13 cellular contexts compared by ENCODE assay signal in genomic region chr22:45538284-45538683, GRCh38. TPM values are rescaled to one million over a fixed set of nuclear protein-coding genes. Genes with fewer than 3 reads are reported as not detected.
DNase-seq lines count a peak whose midpoint lies in the region; ATAC-seq and TF ChIP-seq lines count a peak whose summit lies in the region.
"Had no signal": no experiment of that assay in that cellular context is flagged by ENCODE, and none has a peak within 500 bp of the region (broad histone marks: within the 10 kb centered on the region; RNA-seq: fewer than 3 reads in every experiment).

No MANE protein-coding gene starts in this region.

- H3K36me3 ChIP-seq in left ventricle myocardium inferior (peaks cover 11% of the 10 kb centered on the region), vagina (peaks cover 0 to 33% of the 10 kb centered on the region in 2 donors)

- intact Hi-C loops in left ventricle myocardium inferior (cut with micrococcal nuclease) (no loop called here), Right ventricle myocardium inferior (cut with DNase I) (no loop called here), vagina (cut with DNase I) (loop anchor here (5.0 kb wide), 1 partner anchor 91 kb away; no protein-coding TSS in a partner anchor)

- H3K36me3 Mint-ChIP-seq in nephron (ENCODE audit: low read depth): peaks cover 60% of the 10 kb centered on the region

- peaks cover 5% of the 10 kb centered on the region for H3K27me3 ChIP-seq in left ventricle myocardium inferior (ENCODE audit: low read depth)
- H3K27me3 ChIP-seq in vagina: no peaks in the 10 kb centered on the region

- peak overlapping the region; percentile 57 for H3K27ac ChIP-seq in left ventricle myocardium inferior (replicated peaks)
- peak overlapping the region; percentile 81 for H3K27ac ChIP-seq in cingulate gyrus (ENCODE audit: low read depth, low read length)
- H3K27ac ChIP-seq in vagina: peak overlapping the region; percentile 92

- no peak for DNase-seq in left ventricle myocardium inferior
- no peak for DNase-seq in Right ventricle myocardium inferior (ENCODE audit: missing footprints)
- DNase-seq in vagina (ENCODE audit: extremely low spot score in 2 of 2): no peak
- DNase-seq in NK-92 treated with Interleukin-12 subunit alpha and Interleukin-12 subunit beta, amount 100 ng/mL, for 24 hours (lab: John Stamatoyannopoulos, UW): no peak
- no peak for DNase-seq in T1000 (lab: John Stamatoyannopoulos, UW)
- DNase-seq: activated CD4-positive, alpha-beta T cell treated with anti-CD3 and anti-CD28 coated beads for 4 hours; activated effector memory CD4-positive, alpha-beta T cell treated with Interleukin-2 at 50 U/mL for 16 hours; GF-D8; SW 1271 had no signal

- peak overlapping the region; percentile 72 to 83 (median 82) for H3K27ac Mint-ChIP-seq in nephron
- H3K27ac Mint-ChIP-seq: B cell had no signal

- peak overlapping the region in 2 of 3 experiments; percentile 41 to 62 for H3K4me3 Mint-ChIP-seq in nephron
- H3K4me3 Mint-ChIP-seq: B cell had no signal

- TF ChIP-seq CTCF in left ventricle myocardium inferior (IDR thresholded peaks at IDR 0.05; ENCODE audit: borderline replicate concordance) (no peak), nephron (IDR thresholded peaks at IDR 0.05; ENCODE audit: unreplicated experiment in 3 of 3) (no peak), vagina (IDR thresholded peaks at IDR 0.05) (no peak)

- no peaks in the 10 kb centered on the region for H3K9me3 Mint-ChIP-seq in nephron

- peaks cover 23% of the 10 kb centered on the region for H3K4me1 ChIP-seq in left ventricle myocardium inferior
- H3K4me1 ChIP-seq in vagina: peaks cover 58% of the 10 kb centered on the region

- peaks cover 36% of the 10 kb centered on the region for H3K4me1 Mint-ChIP-seq in nephron

- no peaks in the 10 kb centered on the region for H3K27me3 Mint-ChIP-seq in nephron (ENCODE audit: low read depth)

- H3K9me3 ChIP-seq in left ventricle myocardium inferior (replicated peaks): no peaks in the 10 kb centered on the region
- no peaks in the 10 kb centered on the region for H3K9me3 ChIP-seq in vagina

- ATAC-seq in Right ventricle myocardium inferior: no peak
- ATAC-seq in HG03432 (IDR thresholded peaks at IDR 0.05; ENCODE audit: unreplicated experiment): no peak

- H3K4me3 ChIP-seq in left ventricle myocardium inferior (no peak overlapping the region), vagina (no peak overlapping the region)

- TF ChIP-seq POLR2A in vagina (IDR thresholded peaks at IDR 0.05): no peak

RNA-seq across cellular contexts. Expression of gene FBLN1, which starts 35.6 kb away (rescaled TPM):
- total RNA-seq in left ventricle myocardium inferior: 82.8 TPM
- total RNA-seq in Right ventricle myocardium inferior: 113 TPM
- 1,019 TPM for total RNA-seq in vagina
- total RNA-seq: B cell had no signal
